In the genomic region with DNA sequence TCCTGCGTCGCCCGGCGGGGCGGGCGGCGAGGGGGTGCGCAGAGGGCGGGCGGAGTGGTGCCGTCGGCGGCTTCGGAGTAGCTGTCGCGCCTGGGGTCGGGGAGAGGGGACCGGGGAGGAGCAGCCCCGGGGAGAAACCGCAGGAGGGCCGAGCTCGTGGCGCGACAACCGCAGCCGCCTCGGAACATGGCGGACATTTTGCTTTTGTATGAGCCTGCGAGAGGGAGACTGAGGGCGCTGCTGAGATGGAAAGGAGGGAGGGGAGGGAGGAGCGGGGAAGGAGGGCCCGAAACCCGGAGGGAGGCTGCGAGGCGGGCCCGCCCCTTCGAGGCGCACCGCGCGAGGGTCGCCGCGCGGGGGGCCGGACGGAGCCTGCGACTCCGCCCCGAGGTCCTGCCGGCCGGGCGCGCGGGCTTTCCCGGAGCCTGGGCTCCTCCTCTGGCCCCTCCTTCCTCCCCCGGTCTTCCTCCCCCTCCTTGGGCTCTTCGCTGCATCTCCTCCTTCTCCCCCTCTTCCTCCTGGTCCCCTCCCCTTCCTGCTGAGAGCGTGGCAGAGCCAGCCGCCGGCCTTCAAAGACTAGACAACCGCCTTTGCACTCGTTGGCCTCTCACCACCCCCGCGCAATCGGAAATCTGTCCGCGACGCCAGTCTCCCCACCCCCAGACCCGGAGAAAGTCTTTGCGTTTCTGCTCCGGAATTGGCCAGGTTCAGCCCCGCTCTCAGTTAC, we compare ENCODE assay signal across 8 cellular contexts. TPM values are rescaled to one million over a fixed set of nuclear protein-coding genes. Genes with fewer than 3 reads are reported as not detected.
A peak's percentile ranks its signal among the peaks of the same experiment; 100 is the strongest.
DNase-seq lines count a peak whose midpoint lies in the region; ATAC-seq and TF ChIP-seq lines count a peak whose summit lies in the region.

No MANE protein-coding gene starts in this region.

- H3K4me1 ChIP-seq in right atrium auricular region (peaks cover 0 to 5% of the 10 kb centered on the region in 2 donors), rectal smooth muscle tissue (ENCODE audit: control insufficient read depth, insufficient read depth, low read length) (no peaks in the 10 kb centered on the region), vagina (no peaks in the 10 kb centered on the region)

- H3K9ac ChIP-seq in rectal smooth muscle tissue (ENCODE audit: low read length) = peak overlapping the region; percentile 38

- intact Hi-C loops in vagina (cut with DNase I) = no loop called here

- TF ChIP-seq POLR2A in vagina (IDR thresholded peaks at IDR 0.05) = peak in 1 of 2 donors; percentile 57

- peak; percentile 92 for DNase-seq in NCI-H1436 (lab: John Stamatoyannopoulos, UW)
- peak; percentile 75 to 93 (median 80) for DNase-seq in T-helper 1 cell
- DNase-seq in amniotic stem cell (lab: John Stamatoyannopoulos, UW) = peak; percentile 42
- peak; percentile 76 for DNase-seq in right atrium auricular region (ENCODE audit: low spot score)
- peak in 1 of 2 donors; percentile 93 for DNase-seq in vagina (ENCODE audit: extremely low spot score in 2 of 2)

- H3K4me3 ChIP-seq in right atrium auricular region (peak overlapping the region; percentile 64 to 67), rectal smooth muscle tissue (ENCODE audit: low read length) (peak overlapping the region; percentile 83), vagina (peak overlapping the region; percentile 65 to 66)

- ATAC-seq in HG02763 (IDR thresholded peaks at IDR 0.05; ENCODE audit: unreplicated experiment) = peak; percentile 68

- H3K27me3 ChIP-seq in right atrium auricular region = no peaks in the 10 kb centered on the region
- H3K27me3 ChIP-seq in rectal smooth muscle tissue (ENCODE audit: control insufficient read depth, insufficient read depth, low read length) = no peaks in the 10 kb centered on the region
- no peaks in the 10 kb centered on the region for H3K27me3 ChIP-seq in vagina

- TF ChIP-seq CTCF in GM12874 (IDR thresholded peaks at IDR 0.05; ENCODE audit: insufficient read depth, low read depth, low read length) (0 out of 2 replicates have a peak, but pooled peaks have one; percentile 2), right atrium auricular region (IDR thresholded peaks at IDR 0.05) (no peak), vagina (IDR thresholded peaks at IDR 0.05) (no peak)

- no peaks in the 10 kb centered on the region for H3K9me3 ChIP-seq in right atrium auricular region
- no peaks in the 10 kb centered on the region for H3K9me3 ChIP-seq in vagina

- H3K27ac ChIP-seq in right atrium auricular region (peak overlapping the region; percentile 92 to 94), rectal smooth muscle tissue (ENCODE audit: low read depth, low read length) (peak overlapping the region; percentile 84), vagina (peak overlapping the region; percentile 82)

- H3K36me3 ChIP-seq in right atrium auricular region (no peaks in the 10 kb centered on the region), rectal smooth muscle tissue (ENCODE audit: control insufficient read depth, insufficient read depth, low read length) (no peaks in the 10 kb centered on the region), vagina (no peaks in the 10 kb centered on the region)

RNA-seq across cellular contexts. Expression of a gene that starts 1.1 kb away (rescaled TPM):
- total RNA-seq in right atrium auricular region (10 to 100 TPM in 1 of 2 donors, 1 to 10 TPM in 1; 9.9 to 12.2 TPM), vagina (14.7 TPM)
